In the genomic region with DNA sequence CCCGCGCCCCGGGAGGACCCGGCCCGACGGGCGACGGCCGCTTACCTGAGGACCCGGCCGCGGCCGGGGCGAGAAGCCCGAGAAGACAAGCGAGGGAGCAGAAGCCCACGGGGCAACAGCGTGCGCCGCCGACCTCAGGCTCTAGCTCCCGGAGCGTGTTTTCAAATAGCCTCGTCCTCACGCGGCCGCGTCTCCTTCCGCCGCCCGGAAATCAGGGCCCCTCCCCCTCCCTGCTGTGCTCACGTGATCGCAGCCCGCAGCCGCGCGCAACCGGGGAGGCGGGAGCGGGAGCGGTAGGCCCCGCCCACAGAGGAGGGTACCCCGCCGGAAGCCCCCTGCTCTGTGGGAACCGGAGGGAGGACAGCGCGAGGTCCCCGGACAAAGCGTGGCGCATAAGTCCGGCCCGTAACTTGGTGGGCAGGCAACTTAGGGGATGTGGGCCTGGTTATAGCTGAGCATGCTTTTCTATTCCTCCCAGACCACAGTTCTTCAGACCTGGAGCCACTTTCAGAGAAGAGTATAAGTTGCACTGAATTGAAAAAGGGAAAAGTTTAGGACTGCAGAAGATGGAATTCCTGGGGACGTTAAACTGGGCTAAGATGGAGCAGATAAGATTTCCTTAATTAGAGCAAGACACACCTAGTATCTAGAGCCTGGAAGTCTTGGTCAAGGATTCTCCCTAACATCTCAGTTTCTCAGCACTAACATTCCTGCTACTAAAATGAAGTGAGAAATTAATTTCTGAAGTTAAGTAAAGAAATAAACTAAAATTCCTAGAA, we compare ENCODE assay signal across 8 cellular contexts. TPM values are rescaled to one million over a fixed set of nuclear protein-coding genes. Genes with fewer than 3 reads are reported as not detected.
DNase-seq lines count a peak whose midpoint lies in the region; ATAC-seq and TF ChIP-seq lines count a peak whose summit lies in the region.

TSS of gene TEX10 (minus strand) at position 216 of the 779 bp plus-strand sequence. CDS start 3,579 bp downstream, outside the sequence.

- peaks cover 28% of the 10 kb centered on the region for H3K36me3 Mint-ChIP-seq in neural progenitor cell

- H3K4me3 ChIP-seq in HAP-1: peak within 1 kb of the TSS; percentile 77
- peak within 1 kb of the TSS; percentile 94 for H3K4me3 ChIP-seq in MG63
- peak within 1 kb of the TSS; percentile 91 for H3K4me3 ChIP-seq in neural progenitor cell
- H3K4me3 ChIP-seq in stomach smooth muscle (ENCODE audit: low read length in 2 of 2): peak within 1 kb of the TSS; percentile 88 to 89

- peak; percentile 84 to 95 for DNase-seq in HAP-1 (ENCODE audit: low spot score in 2 of 2)
- peak; percentile 84 for DNase-seq in MG63
- DNase-seq in SIG-M5 treated with dmso at 0.1 percent for 504 hours (lab: John Stamatoyannopoulos, UW; ENCODE audit: unreplicated experiment): peak; percentile 79
- peak; percentile 87 for DNase-seq in activated gamma-delta T cell treated with Interleukin-2 at 50 U/mL for 16 hours
- DNase-seq in foreskin keratinocyte: peak; percentile 39 to 67
- DNase-seq in neural progenitor cell (ENCODE audit: low spot score): peak; percentile 96

- peak within 1 kb of the TSS; percentile 99 for H3K4me3 Mint-ChIP-seq in neural progenitor cell

- H3K9ac ChIP-seq in ES-I3 (ENCODE audit: low read depth, low read length): peak within 1 kb of the TSS; percentile 95
- H3K9ac ChIP-seq in neural progenitor cell: peak within 1 kb of the TSS; percentile 88
- peak within 1 kb of the TSS; percentile 79 to 87 for H3K9ac ChIP-seq in stomach smooth muscle (ENCODE audit: low read length in 2 of 2)

- peaks cover 2% of the 10 kb centered on the region for H3K27me3 Mint-ChIP-seq in neural progenitor cell (ENCODE audit: insufficient read depth, low read depth)

- H3K27me3 ChIP-seq in HAP-1 (ENCODE audit: low read depth) (no peaks in the 10 kb centered on the region), MG63 (no peaks in the 10 kb centered on the region), foreskin keratinocyte (no peaks in the 10 kb centered on the region), neural progenitor cell (no peaks in the 10 kb centered on the region), stomach smooth muscle (ENCODE audit: control insufficient read depth in 1 of 2, insufficient read depth in 2 of 2, low read length in 2 of 2) (no peaks in the 10 kb centered on the region)

- peaks cover 10% of the 10 kb centered on the region for H3K9me3 Mint-ChIP-seq in neural progenitor cell

- peaks cover 16% of the 10 kb centered on the region for H3K4me1 ChIP-seq in ES-I3 (ENCODE audit: insufficient read depth, low read length)
- H3K4me1 ChIP-seq in HAP-1: peaks cover 21% of the 10 kb centered on the region
- peaks cover 11% of the 10 kb centered on the region for H3K4me1 ChIP-seq in foreskin keratinocyte
- peaks cover 27% of the 10 kb centered on the region for H3K4me1 ChIP-seq in neural progenitor cell
- H3K4me1 ChIP-seq in stomach smooth muscle (ENCODE audit: control insufficient read depth, insufficient read depth, low read length): peaks cover 2% of the 10 kb centered on the region

- H3K4me1 Mint-ChIP-seq in neural progenitor cell: peaks cover 37% of the 10 kb centered on the region

- H2AFZ ChIP-seq in neural progenitor cell (replicated peaks): peak within 1 kb of the TSS; percentile 82

- peak within 1 kb of the TSS; percentile 96 for H3K27ac Mint-ChIP-seq in neural progenitor cell

- H3F3A ChIP-seq in neural progenitor cell (ENCODE audit: low read depth): no peaks in the 10 kb centered on the region

- TF ChIP-seq CTCF in foreskin keratinocyte (conservative IDR thresholded peaks at IDR 0.05): no peak
- TF ChIP-seq CTCF in neural progenitor cell (IDR thresholded peaks at IDR 0.05): no peak

- H3K36me3 ChIP-seq in ES-I3 (ENCODE audit: insufficient read depth, low read length) (peaks cover 9% of the 10 kb centered on the region; the same call in 1 of the 2 replicates), HAP-1 (replicated peaks) (peaks cover 7% of the 10 kb centered on the region; the same call in 1 of the 2 replicates), MG63 (peaks cover 5% of the 10 kb centered on the region), neural progenitor cell (no peaks in the 10 kb centered on the region), stomach smooth muscle (ENCODE audit: control insufficient read depth in 2 of 2, insufficient read depth in 2 of 2, low read length in 2 of 2) (no peaks in the 10 kb centered on the region)

- H3K79me2 ChIP-seq in neural progenitor cell (ENCODE audit: low read depth): peaks cover 70% of the 10 kb centered on the region

- peaks cover 3% of the 10 kb centered on the region; the same call in 1 of the 2 replicates for H3K9me3 ChIP-seq in ES-I3 (ENCODE audit: control insufficient read depth, insufficient read depth, low read length)
- peaks cover 8% of the 10 kb centered on the region; the same call in 1 of the 2 replicates for H3K9me3 ChIP-seq in HAP-1
- no peaks in the 10 kb centered on the region; the same call in 1 of the 2 replicates for H3K9me3 ChIP-seq in MG63
- H3K9me3 ChIP-seq in neural progenitor cell (ENCODE audit: low read depth): no peaks in the 10 kb centered on the region
- no peaks in the 10 kb centered on the region for H3K9me3 ChIP-seq in stomach smooth muscle (ENCODE audit: control insufficient read depth in 2 of 2, low read length in 2 of 2)

- ATAC-seq in foreskin keratinocyte: peak; percentile 85

- in situ Hi-C loops in HAP-1 (cut with MboI; ENCODE audit: low sequenced_read_pairs): no loop called here

- H4K20me1 ChIP-seq in neural progenitor cell (ENCODE audit: low read depth): peaks cover 45% of the 10 kb centered on the region

- H3K4me2 ChIP-seq in neural progenitor cell: peak within 1 kb of the TSS; percentile 86

- H3K27ac ChIP-seq in foreskin keratinocyte (peak within 1 kb of the TSS; percentile 94), neural progenitor cell (peak within 1 kb of the TSS; percentile 83), stomach smooth muscle (ENCODE audit: low read length) (peak within 1 kb of the TSS; percentile 58)

RNA-seq across cellular contexts. Expression of gene TEX10, which starts in this region (rescaled TPM):
- total RNA-seq in MG63 (2014; rRNA removed; shearing (Covaris generic); ENCODE audit: low replicate concordance): 56.2 and 79.4 TPM in 2 replicates
- total RNA-seq in foreskin keratinocyte: 39.4 and 40.0 TPM in 2 replicates
- 20.9 and 23.3 TPM in 2 replicates for polyA plus RNA-seq in foreskin keratinocyte
- 64.4 and 71.8 TPM in 2 replicates for total RNA-seq in neural progenitor cell (ENCODE audit: low replicate concordance)

Comparison
In these comparisons a context has a peak if more than half of its experiments do, and no peak if none do; other contexts are left out.
1. Peak in every context shown above with its lines: DNase-seq, ATAC-seq, H3K4me3 ChIP-seq and H3K27ac ChIP-seq.